18 cellular contexts compared by ENCODE assay signal in genomic region chr16:89504061-89504460, GRCh38. TPM values are rescaled to one million over a fixed set of nuclear protein-coding genes. Genes with fewer than 3 reads are reported as not detected.
A peak's percentile ranks its signal among the peaks of the same experiment; 100 is the strongest.
DNase-seq lines count a peak whose midpoint lies in the region; ATAC-seq and TF ChIP-seq lines count a peak whose summit lies in the region.
"Had no signal": no experiment of that assay in that cellular context is flagged by ENCODE, and none has a peak within 500 bp of the region (broad histone marks: within the 10 kb centered on the region; RNA-seq: fewer than 3 reads in every experiment).

No MANE protein-coding gene starts in this region.

- H3K36me3 Mint-ChIP-seq in MCF 10A (ENCODE audit: insufficient read depth, unreplicated experiment) (peaks cover 16% of the 10 kb centered on the region), Calu3 (ENCODE audit: insufficient read depth, unreplicated experiment) (peaks cover 54% of the 10 kb centered on the region)
- H3K36me3 Mint-ChIP-seq: mesothelial cell of epicardium, neural progenitor cell had no signal

- H3K27me3 ChIP-seq in mammary epithelial cell (ENCODE audit: insufficient read depth, low read length) (no peaks in the 10 kb centered on the region), breast epithelium (no peaks in the 10 kb centered on the region), testis (no peaks in the 10 kb centered on the region)
- H3K27me3 ChIP-seq: dorsolateral prefrontal cortex, heart left ventricle, MG63 had no signal

- H3K79me2 ChIP-seq in mammary epithelial cell (ENCODE audit: insufficient read depth, low read length) = peaks cover 24% of the 10 kb centered on the region

- ATAC-seq in GM18909 (IDR thresholded peaks at IDR 0.05; ENCODE audit: poor library complexity, unreplicated experiment) (no peak), HG03442 (IDR thresholded peaks at IDR 0.05; ENCODE audit: unreplicated experiment) (no peak)
- ATAC-seq: heart left ventricle, left colon had no signal

- H3K9ac ChIP-seq in mammary epithelial cell (ENCODE audit: insufficient read depth, low read length) = no peak overlapping the region
- H3K9ac ChIP-seq: neural progenitor cell had no signal

- H4K20me1 ChIP-seq in mammary epithelial cell (ENCODE audit: insufficient read depth, low read length) = no peaks in the 10 kb centered on the region

- TF ChIP-seq POLR2A in breast epithelium (IDR thresholded peaks at IDR 0.05) = no peak
- TF ChIP-seq POLR2A in testis (IDR thresholded peaks at IDR 0.05) = no peak

- H3K4me1 Mint-ChIP-seq in MCF 10A (ENCODE audit: insufficient read depth, unreplicated experiment) (peaks cover 24% of the 10 kb centered on the region), Calu3 (ENCODE audit: low read depth, unreplicated experiment) (peaks cover 34% of the 10 kb centered on the region)

- DNase-seq in MCF 10A (ENCODE audit: unreplicated experiment) = no peak
- DNase-seq in mammary epithelial cell = no peak
- no peak for DNase-seq in Calu3
- peak in 1 of 2 donors; percentile 79 for DNase-seq in breast epithelium (ENCODE audit: low spot score in 2 of 2)
- DNase-seq in testis = peak; percentile 71
- DNase-seq: caudate nucleus, DMS79 treated with DMSO at 0.1 percent for 48 hours, HCEC 1CT, heart left ventricle, left colon, MG63, NCI-H1417 treated with DMSO at 0.1 percent for 48 hours, NCI-H510A treated with DMSO at 0.1 percent for 48 hours had no signal

- intact Hi-C loops in MCF 10A (cut with micrococcal nuclease) (no loop called here), mammary epithelial cell (cut with micrococcal nuclease) (no loop called here), Calu3 (cut with micrococcal nuclease; ENCODE audit: unreplicated experiment) (no loop called here), breast epithelium (cut with DNase I; ENCODE audit: low total_unique reads) (loop anchor here (10.0 kb wide), 1 partner anchor 51 kb away; no protein-coding TSS in a partner anchor), testis (cut with DNase I; ENCODE audit: low total_unique reads) (loop anchor here (10.0 kb wide), 1 partner anchor 169 kb away; no protein-coding TSS in a partner anchor)

- H3K36me3 ChIP-seq in mammary epithelial cell (ENCODE audit: insufficient read depth, low read length) = no peaks in the 10 kb centered on the region
- H3K36me3 ChIP-seq in breast epithelium = no peaks in the 10 kb centered on the region
- H3K36me3 ChIP-seq in testis (ENCODE audit: low read depth, missing control alignments) = no peaks in the 10 kb centered on the region
- H3K36me3 ChIP-seq: MG63, neural progenitor cell had no signal

- dilution Hi-C loops in mammary epithelial cell (cut with HindIII; ENCODE audit: low sequenced_read_pairs) = no loop called here

- in situ Hi-C loops in mammary epithelial cell (cut with MboI; ENCODE audit: low sequenced_read_pairs in 2 of 2) = loop anchor here in 1 of 2 donors (10.0 kb wide), 1 partner anchor 189 kb away; no protein-coding TSS in a partner anchor

- TF ChIP-seq CTCF in MCF 10A (IDR thresholded peaks at IDR 0.05; ENCODE audit: unreplicated experiment) = no peak
- TF ChIP-seq CTCF in mammary epithelial cell (conservative IDR thresholded peaks at IDR 0.05 in 1 of 2, IDR thresholded peaks at IDR 0.05 in 1 of 2; ENCODE audit: extremely low read depth in 1 of 2, insufficient read depth in 1 of 2, low read depth in 1 of 2, low read length in 2 of 2) = no peak
- TF ChIP-seq CTCF in Calu3 (IDR thresholded peaks at IDR 0.05; ENCODE audit: unreplicated experiment) = no peak
- TF ChIP-seq CTCF in breast epithelium (IDR thresholded peaks at IDR 0.05) = no peak
- TF ChIP-seq CTCF in testis (IDR thresholded peaks at IDR 0.05) = no peak

- H3K4me3 ChIP-seq in mammary epithelial cell (replicated peaks in 1 of 3; ENCODE audit: insufficient read depth in 1 of 3, low read depth in 2 of 3, low read length in 3 of 3) = no peak overlapping the region
- H3K4me3 ChIP-seq in breast epithelium = no peak overlapping the region
- no peak overlapping the region for H3K4me3 ChIP-seq in testis
- H3K4me3 ChIP-seq: dorsolateral prefrontal cortex, heart left ventricle, MG63, neural progenitor cell had no signal

- POLR2A ChIA-PET in MCF 10A (lab: Yijun Ruan, JAX) = interaction anchor here (0.9 to 3.3 kb wide), 5 partner anchors 10 to 61 kb away, joined by 3 to 18 read pairs (median 10); no protein-coding TSS in a partner anchor

- H3K4me3 Mint-ChIP-seq in MCF 10A (ENCODE audit: unreplicated experiment) (no peak overlapping the region), Calu3 (ENCODE audit: low read depth, unreplicated experiment) (no peak overlapping the region)
- H3K4me3 Mint-ChIP-seq: mesothelial cell of epicardium had no signal

- no peak overlapping the region for H3K4me2 ChIP-seq in mammary epithelial cell (ENCODE audit: insufficient read depth, low read depth, low read length)
- H3K4me2 ChIP-seq: neural progenitor cell had no signal

- H3K27ac Mint-ChIP-seq in MCF 10A (ENCODE audit: low read depth, unreplicated experiment) = peak overlapping the region; percentile 35
- peak overlapping the region; percentile 42 for H3K27ac Mint-ChIP-seq in Calu3 (ENCODE audit: unreplicated experiment)
- H3K27ac Mint-ChIP-seq: mesothelial cell of epicardium, neural progenitor cell had no signal

- BruUV-seq in MCF 10A (replicated peaks; lab: Mats Ljungman, UMichigan) (no TSS peak), mammary epithelial cell (replicated peaks; lab: Mats Ljungman, UMichigan) (no TSS peak), Calu3 (replicated peaks; lab: Mats Ljungman, UMichigan) (no TSS peak)

- H3K27ac ChIP-seq in mammary epithelial cell (ENCODE audit: insufficient read depth, low read depth, low read length) = no peak overlapping the region
- H3K27ac ChIP-seq in breast epithelium = peak overlapping the region; percentile 61 to 74
- H3K27ac ChIP-seq in testis = peak overlapping the region; percentile 31 to 95
- H3K27ac ChIP-seq: neural progenitor cell had no signal

- WGBS in mammary epithelial cell (ENCODE audit: low coverage, missing lambda C conversion rate) = 51% methylated on average over 6 of the region's 6 CpGs
- WGBS in testis, 2 donors = 30 to 41% methylated on average over 6 of the region's 6 CpGs

- no peaks in the 10 kb centered on the region for H3K27me3 Mint-ChIP-seq in MCF 10A (ENCODE audit: insufficient read depth, unreplicated experiment)
- no peaks in the 10 kb centered on the region for H3K27me3 Mint-ChIP-seq in Calu3 (ENCODE audit: unreplicated experiment)

- no peaks in the 10 kb centered on the region for H3K9me3 ChIP-seq in mammary epithelial cell (replicated peaks; ENCODE audit: insufficient read depth, low read length)
- H3K9me3 ChIP-seq in breast epithelium = no peaks in the 10 kb centered on the region
- no peaks in the 10 kb centered on the region for H3K9me3 ChIP-seq in testis
- H3K9me3 ChIP-seq: heart left ventricle, MG63 had no signal

- no peak overlapping the region for H2AFZ ChIP-seq in mammary epithelial cell (ENCODE audit: low read depth, low read length)
- H2AFZ ChIP-seq: neural progenitor cell had no signal

- CTCF ChIA-PET in MCF 10A (lab: Yijun Ruan, JAX) = interaction anchor here (0.7 to 1.6 kb wide), 3 partner anchors 16 to 136 kb away, joined by 3 to 4 read pairs (median 3); no protein-coding TSS in a partner anchor
- CTCF ChIA-PET in mammary epithelial cell (lab: Charles Lee; ENCODE audit: low non-redundant PET) = no interaction called here
- CTCF ChIA-PET in Calu3 (lab: Charles Lee) = no interaction called here

- H3K9me3 Mint-ChIP-seq in MCF 10A (ENCODE audit: unreplicated experiment) = no peaks in the 10 kb centered on the region
- no peaks in the 10 kb centered on the region for H3K9me3 Mint-ChIP-seq in Calu3 (ENCODE audit: low read depth, unreplicated experiment)
- H3K9me3 Mint-ChIP-seq: mesothelial cell of epicardium, neural progenitor cell had no signal

- H3K4me1 ChIP-seq in mammary epithelial cell (ENCODE audit: insufficient read depth, low read length) (peaks cover 30% of the 10 kb centered on the region), breast epithelium (peaks cover 9 to 12% of the 10 kb centered on the region in 2 donors), testis (peaks cover 37% of the 10 kb centered on the region)

RNA-seq across cellular contexts. Expression of gene SPG7, which starts 4.1 kb away (rescaled TPM):
- total RNA-seq in MCF 10A (2022) (82.4 and 92.3 TPM in 2 replicates), mammary epithelial cell (100 to 1,000 TPM in 1 of 2 donors, 10 to 100 TPM in 1; 91.9 to 102 TPM), Calu3 (2022) (174 and 186 TPM in 2 replicates), breast epithelium (100 to 1,000 TPM; 104 to 126 (median 118) TPM), testis (100 to 1,000 TPM; 275 to 307 TPM)
- polyA plus RNA-seq in mammary epithelial cell (49.6 TPM), testis (ENCODE audit: insufficient read depth, low read depth, low replicate concordance) (97.9 TPM)
- polyA minus RNA-seq in mammary epithelial cell = 86.2 TPM

RNA-seq across cellular contexts. Expression of gene ANKRD11, which starts 13.7 kb away (rescaled TPM):
- total RNA-seq in MCF 10A (2022) (218 and 237 TPM in 2 replicates), mammary epithelial cell (100 to 1,000 TPM in 1 of 2 donors, 10 to 100 TPM in 1; 97.4 to 224 TPM), Calu3 (2022) (227 and 242 TPM in 2 replicates), breast epithelium (10 to 100 TPM; 64.0 to 79.0 (median 69.2) TPM), testis (100 to 1,000 TPM; 150 to 187 TPM)
- polyA plus RNA-seq in mammary epithelial cell (48.1 TPM), testis (ENCODE audit: insufficient read depth, low read depth, low replicate concordance) (49.7 TPM)
- polyA minus RNA-seq in mammary epithelial cell = 113 TPM

RNA-seq across cellular contexts. Expression of gene RPL13, which starts 56.4 kb away (rescaled TPM):
- total RNA-seq in MCF 10A (2022) (3,133 and 3,148 TPM in 2 replicates), mammary epithelial cell (1,000 to 10,000 TPM; 1,876 to 2,450 TPM), Calu3 (2022) (1,719 and 1,779 TPM in 2 replicates), breast epithelium (1,000 to 10,000 TPM; 5,075 to 6,295 (median 5,484) TPM), testis (1,000 to 10,000 TPM; 1,952 to 3,862 TPM)
- polyA plus RNA-seq in mammary epithelial cell (2,937 TPM), testis (ENCODE audit: insufficient read depth, low read depth, low replicate concordance) (1,947 TPM)
- polyA minus RNA-seq in mammary epithelial cell = 730 TPM

Comparison
In these comparisons a context has a peak if more than half of its experiments do, and no peak if none do; other contexts are left out.
1. intact Hi-C loops: an anchor here in breast epithelium (10.0 kb wide) and testis (10.0 kb wide); none called in MCF 10A, mammary epithelial cell and Calu3.